Comparison of ENCODE assay signal across 8 cellular contexts in the genomic region with DNA sequence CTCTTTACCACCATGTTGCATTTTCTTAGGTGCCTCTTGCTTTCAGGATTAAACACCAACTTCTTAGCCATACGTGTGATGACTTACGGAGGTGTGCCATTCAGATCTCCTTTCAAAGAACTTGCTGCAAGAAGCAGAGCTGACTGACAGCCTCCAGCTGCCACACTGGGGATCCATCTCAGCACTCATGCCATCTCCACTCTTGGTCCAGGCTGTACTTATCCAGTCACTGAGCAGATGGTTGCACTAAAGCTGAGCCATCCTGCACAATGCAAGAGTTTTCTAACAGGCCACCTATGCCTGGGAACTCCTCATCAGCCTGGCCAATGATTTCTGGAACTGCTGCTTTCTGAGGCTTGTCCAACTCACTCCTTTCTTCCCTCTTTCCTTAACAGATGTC. TPM values are rescaled to one million over a fixed set of nuclear protein-coding genes. Genes with fewer than 3 reads are reported as not detected.
"Had no signal": no experiment of that assay in that cellular context is flagged by ENCODE, and none has a peak within 500 bp of the region (broad histone marks: within the 10 kb centered on the region; RNA-seq: fewer than 3 reads in every experiment).

No MANE protein-coding gene starts in this region.

- FAIRE-seq: H1, H54, HTR-8/SVneo had no signal

- H2AFZ ChIP-seq: GM23338 had no signal

- H3K4me3 Mint-ChIP-seq: GM23338, H9 had no signal

- H3K27ac Mint-ChIP-seq: GM23338, H9 had no signal

- H3K4me1 Mint-ChIP-seq: GM23338 had no signal

- H3K4me2 ChIP-seq: GM23338 had no signal

- H3K4me3 ChIP-seq: GM23338 had no signal

- ATAC-seq: GM23338 had no signal

- H3K9me3 Mint-ChIP-seq: GM23338, H9 had no signal

- DNase-seq: H9, HCEC 1CT, IMR-90 had no signal

RNA-seq across cellular contexts. Expression of gene KIF6, which starts 31.4 kb away (rescaled TPM):
- total RNA-seq: HT-29 had no signal

RNA-seq across cellular contexts. Expression of gene DAAM2, which starts 35.6 kb away (rescaled TPM):
- total RNA-seq: HT-29 had no signal
